Comparison of ENCODE assay signal across 12 cellular contexts in genomic region chr12:70536650-70537049, GRCh38.
"Had no signal": no experiment of that assay in that cellular context is flagged by ENCODE, and none has a peak within 500 bp of the region (broad histone marks: within the 10 kb centered on the region; RNA-seq: fewer than 3 reads in every experiment).

No MANE protein-coding gene starts in this region.

- H3K27ac ChIP-seq: hepatocyte had no signal

- H3K4me1 ChIP-seq: thyroid gland had no signal

- H3K27me3 ChIP-seq: hepatocyte, thyroid gland had no signal

- H3K27ac Mint-ChIP-seq: activated naive CD4-positive, alpha-beta T cell treated with anti-CD3 and anti-CD28 coated beads, Interleukin-2, amount 50 U/mL, for 24 hours; activated T-helper 2 cell treated with anti-CD3 and anti-CD28 coated beads, Interferon-gamma antibody, Interleukin-2, Interleukin-4, amounts not matched to agents 10 μg/mL and 5 μg/mL and 100 μg/mL, durations not matched to agents 14 hours and 24 hours and 36 hours; natural killer cell; progenitor cell of endocrine pancreas had no signal

- H3K4me3 Mint-ChIP-seq: activated naive CD4-positive, alpha-beta T cell treated with anti-CD3 and anti-CD28 coated beads, Interleukin-2, amount 50 U/mL, for 24 hours; brain; natural killer cell had no signal

- ATAC-seq: natural killer cell had no signal

- H3K9me3 ChIP-seq: mucosa of descending colon, thyroid gland had no signal

- H3K4me3 ChIP-seq: hepatocyte, mucosa of descending colon, thyroid gland had no signal

- H3K36me3 ChIP-seq: thyroid gland had no signal

- H2AFZ ChIP-seq: hepatocyte had no signal

- H3K4me2 ChIP-seq: hepatocyte had no signal

- H3K27me3 Mint-ChIP-seq: brain, progenitor cell of endocrine pancreas had no signal

- H3K36me3 Mint-ChIP-seq: activated naive CD4-positive, alpha-beta T cell treated with anti-CD3 and anti-CD28 coated beads, Interleukin-2, amount 50 U/mL, for 24 hours; brain; natural killer cell had no signal

- H3K4me1 Mint-ChIP-seq: activated naive CD4-positive, alpha-beta T cell treated with anti-CD3 and anti-CD28 coated beads, Interleukin-2, amount 50 U/mL, for 24 hours; brain; natural killer cell had no signal

- H3K9me3 Mint-ChIP-seq: activated T-helper 2 cell treated with anti-CD3 and anti-CD28 coated beads, Interferon-gamma antibody, Interleukin-2, Interleukin-4, amounts not matched to agents 10 μg/mL and 5 μg/mL and 100 μg/mL, durations not matched to agents 14 hours and 24 hours and 36 hours; natural killer cell had no signal

- H3K79me2 ChIP-seq: hepatocyte had no signal

- DNase-seq: amniotic stem cell; kidney glomerular epithelial cell; natural killer cell; stimulated activated CD4-positive, alpha-beta T cell treated with anti-CD3 and anti-CD28 coated beads, Interleukin-2, amount 100 ng/mL, for 24 hours; stimulated activated naive CD4-positive, alpha-beta T cell treated with Interleukin-2 at 50 U/mL for 16 hours; thyroid gland had no signal
